ENCODE assay signal across 8 cellular contexts in the genomic region with DNA sequence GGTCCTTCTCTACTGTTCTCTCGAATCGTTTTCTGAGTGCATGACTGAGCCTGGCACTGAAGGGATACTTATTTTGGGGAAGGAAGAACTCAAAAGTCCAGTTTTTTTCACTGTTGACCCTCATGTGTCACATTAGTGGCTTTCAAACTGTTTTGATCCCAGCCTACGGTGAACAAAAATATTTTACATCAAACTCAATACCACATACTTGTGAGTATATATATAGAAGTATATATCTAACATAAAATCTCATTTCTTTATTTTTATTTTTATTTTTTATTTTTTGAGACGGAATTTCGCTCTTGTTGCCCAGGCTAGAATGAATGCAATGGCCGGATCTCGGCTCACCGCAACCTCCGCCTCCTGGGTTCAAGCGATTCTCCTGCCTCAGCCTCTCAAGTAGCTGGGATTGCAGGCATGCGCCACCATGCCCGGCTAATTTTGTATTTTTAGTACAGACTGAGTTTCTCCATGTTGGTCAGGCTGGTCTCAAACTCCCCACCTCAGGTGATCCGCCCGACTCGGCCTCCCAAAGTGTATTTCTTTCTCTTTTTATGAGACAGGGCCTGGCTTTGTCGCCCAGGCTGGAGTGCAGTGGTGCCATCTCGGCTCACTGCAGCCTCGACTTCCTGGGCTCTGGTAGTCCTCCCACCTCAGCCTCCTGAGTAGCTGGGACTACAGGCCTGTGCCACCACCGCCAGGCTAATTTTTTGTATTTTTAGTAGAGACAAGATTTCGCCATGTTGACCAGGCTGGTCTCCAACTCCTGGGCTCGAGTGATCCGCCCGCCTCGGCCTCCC. TPM values are rescaled to one million over a fixed set of nuclear protein-coding genes. Genes with fewer than 3 reads are reported as not detected.
DNase-seq lines count a peak whose midpoint lies in the region; ATAC-seq and TF ChIP-seq lines count a peak whose summit lies in the region.
"Not testable (repeated sequence)": the region's sequence is repeated elsewhere in the genome, so short reads cannot be mapped to it uniquely, and the experiment has no call there.

No MANE protein-coding gene starts in this region.

- peak overlapping the region; percentile 91 for H3K27ac Mint-ChIP-seq in activated naive CD8-positive, alpha-beta T cell treated with anti-CD3 and anti-CD28 coated beads for 36 hours
- peak overlapping the region; percentile 97 to 100 (median 99) for H3K27ac Mint-ChIP-seq in naive thymus-derived CD8-positive, alpha-beta T cell

- TSS peak; percentile 96 for BruUV-seq in HCT116 (replicated peaks; lab: Mats Ljungman, UMichigan)

- H3K9ac ChIP-seq in HCT116 (ENCODE audit: low read length) (peak overlapping the region; percentile 98), SK-N-MC (ENCODE audit: insufficient read length) (peak overlapping the region; percentile 95)

- intact Hi-C loops in HCT116 (cut with micrococcal nuclease) = loop anchor here (2.0 kb wide), 1 partner anchor 64 kb away; a partner anchor contains a TSS

- RAD21 ChIA-PET in HCT116 (lab: Charles Lee; ENCODE audit: low non-redundant PET in 1 of 2, low total read pairs in 2 of 2, uncharacterized antibody in 2 of 2, unreplicated experiment in 2 of 2) = not testable (repeated sequence)

- TF ChIP-seq CTCF in HCT116 (IDR thresholded peaks at IDR 0.05 in 2 of 3, conservative IDR thresholded peaks at IDR 0.05 in 1 of 3; ENCODE audit: borderline replicate concordance in 1 of 3, insufficient read depth in 1 of 3, low read depth in 2 of 3, low read length in 2 of 3) = not testable (repeated sequence)

- not testable (repeated sequence) for H3K9me3 ChIP-seq in HCT116 (ENCODE audit: control insufficient read depth in 1 of 2, insufficient read depth in 1 of 2, low read depth in 1 of 2, low read length in 2 of 2); SK-N-MC (ENCODE audit: low read depth, low read length); effector memory CD4-positive, alpha-beta T cell (ENCODE audit: control insufficient read depth, low read length)

- H3K4me1 Mint-ChIP-seq in activated naive CD8-positive, alpha-beta T cell treated with anti-CD3 and anti-CD28 coated beads for 36 hours = peaks cover 23% of the 10 kb centered on the region
- peaks cover 7 to 34% (median 28%) of the 10 kb centered on the region in 4 donors for H3K4me1 Mint-ChIP-seq in naive thymus-derived CD8-positive, alpha-beta T cell

- H3K36me3 Mint-ChIP-seq in activated naive CD8-positive, alpha-beta T cell treated with anti-CD3 and anti-CD28 coated beads for 36 hours; naive thymus-derived CD8-positive, alpha-beta T cell: not testable (repeated sequence)

- H3K79me2 ChIP-seq in ACC112 (ENCODE audit: control insufficient read depth, insufficient read depth, low read length, unreplicated experiment) = peaks cover 11% of the 10 kb centered on the region
- not testable (repeated sequence) for H3K79me2 ChIP-seq in HCT116 (ENCODE audit: insufficient read depth, low read length)

- not testable (repeated sequence) for H3K27me3 ChIP-seq in ACC112 (ENCODE audit: insufficient read depth, low read length); HCT116 (ENCODE audit: insufficient read depth, low read length); effector memory CD4-positive, alpha-beta T cell (replicated peaks; ENCODE audit: control insufficient read depth, insufficient read depth, low read length, poor library complexity, severe bottlenecking)

- POLR2A ChIA-PET in HCT116 (lab: Charles Lee) = interaction anchor here (0.7 kb wide), 1 partner anchor 62 kb away, joined by 3 read pairs; no protein-coding TSS in a partner anchor
- POLR2A ChIA-PET in naive thymus-derived CD8-positive, alpha-beta T cell (lab: Charles Lee) = not testable (repeated sequence)

- H3K9me3 Mint-ChIP-seq in activated naive CD8-positive, alpha-beta T cell treated with anti-CD3 and anti-CD28 coated beads for 36 hours; naive thymus-derived CD8-positive, alpha-beta T cell: not testable (repeated sequence)

- TF ChIP-seq RAD21 in HCT116 (IDR thresholded peaks at IDR 0.05; ENCODE audit: low read depth) = peak; percentile 1; the same call in 1 of the 2 replicates

- H3K27me3 Mint-ChIP-seq in activated naive CD8-positive, alpha-beta T cell treated with anti-CD3 and anti-CD28 coated beads for 36 hours; naive thymus-derived CD8-positive, alpha-beta T cell: not testable (repeated sequence)

- H3K4me3 ChIP-seq in ACC112 (ENCODE audit: low read depth, low read length) (peak overlapping the region; percentile 89), HCT116 (replicated peaks in 1 of 2; ENCODE audit: low read depth in 1 of 2, low read length in 2 of 2) (peak overlapping the region; percentile 90 to 97), SK-N-MC (peak overlapping the region; percentile 88), iPS-11a (ENCODE audit: low read depth, low read length) (peak overlapping the region; percentile 78)
- H3K4me3 ChIP-seq in effector memory CD4-positive, alpha-beta T cell (ENCODE audit: insufficient read depth, low read depth, low read length, poor library complexity, severe bottlenecking) = peak overlapping the region; percentile 65

- peak overlapping the region; percentile 87 for H3K4me3 Mint-ChIP-seq in activated naive CD8-positive, alpha-beta T cell treated with anti-CD3 and anti-CD28 coated beads for 36 hours
- peak overlapping the region; percentile 91 to 99 (median 97) for H3K4me3 Mint-ChIP-seq in naive thymus-derived CD8-positive, alpha-beta T cell

- not testable (repeated sequence) for H3K9me2 ChIP-seq in HCT116 (ENCODE audit: insufficient read depth)

- peak overlapping the region; percentile 81 for H3K27ac ChIP-seq in ACC112 (ENCODE audit: low read depth, low read length)
- peak overlapping the region; percentile 95 for H3K27ac ChIP-seq in HCT116 (ENCODE audit: low read depth, low read length)
- peak overlapping the region; percentile 92 for H3K27ac ChIP-seq in SK-N-MC
- H3K27ac ChIP-seq in effector memory CD4-positive, alpha-beta T cell (ENCODE audit: insufficient read depth, low read length, poor library complexity, severe bottlenecking) = peak overlapping the region; percentile 89

- H3K4me1 ChIP-seq in ACC112 (ENCODE audit: control insufficient read depth, insufficient read depth, low read length, unreplicated experiment) = not testable (repeated sequence)
- peaks cover 8 to 32% of the 10 kb centered on the region in 2 experiments for H3K4me1 ChIP-seq in HCT116 (ENCODE audit: control insufficient read depth in 1 of 2, insufficient read depth in 2 of 2, low read length in 2 of 2)
- peaks cover 16% of the 10 kb centered on the region for H3K4me1 ChIP-seq in effector memory CD4-positive, alpha-beta T cell (ENCODE audit: control insufficient read depth, insufficient read depth, low read length, poor library complexity, severe bottlenecking)

- not testable (repeated sequence) for ATAC-seq in HCT116; naive thymus-derived CD8-positive, alpha-beta T cell

- peak overlapping the region; percentile 96 for H2AFZ ChIP-seq in ACC112 (ENCODE audit: low read length, unreplicated experiment)
- H2AFZ ChIP-seq in HCT116 (ENCODE audit: low read depth, low read length, poor library complexity, severe bottlenecking) = peak overlapping the region; percentile 70

- not testable (repeated sequence) for DNase-seq in HCT116 (ENCODE audit: low read depth, low spot score); SK-N-MC (ENCODE audit: low read depth, low spot score); activated naive CD8-positive, alpha-beta T cell treated with anti-CD3 and anti-CD28 coated beads for 36 hours; effector memory CD4-positive, alpha-beta T cell; naive thymus-derived CD8-positive, alpha-beta T cell
- peak; percentile 31 for DNase-seq in stimulated activated CD8-positive, alpha-beta memory T cell treated with anti-CD3 and anti-CD28 coated beads, Interleukin-4, amount 100 ng/mL, for 48 hours

- peak overlapping the region; percentile 98 for H3K4me2 ChIP-seq in HCT116 (ENCODE audit: low read length)

- TF ChIP-seq POLR2A in HCT116 (IDR thresholded peaks at IDR 0.05; ENCODE audit: borderline replicate concordance, extremely low read depth, insufficient read depth, insufficient read length) = not testable (repeated sequence)

- H3K36me3 ChIP-seq in ACC112 (ENCODE audit: insufficient read depth, low read length); HCT116 (ENCODE audit: control insufficient read depth in 1 of 2, insufficient read depth in 2 of 2, low read length in 2 of 2); SK-N-MC (ENCODE audit: insufficient read depth, low read length); effector memory CD4-positive, alpha-beta T cell (ENCODE audit: control insufficient read depth, insufficient read depth, low read length): not testable (repeated sequence)

- not testable (repeated sequence) for H4K20me1 ChIP-seq in HCT116 (ENCODE audit: insufficient read depth)

- CTCF ChIA-PET in HCT116 (lab: Charles Lee) = not testable (repeated sequence)

RNA-seq across cellular contexts. Expression of a gene that starts 0.8 kb away (rescaled TPM):
- 13.8 TPM for total RNA-seq in HCT116 (2021; ENCODE audit: unreplicated experiment)
- polyA plus RNA-seq in HCT116 (2012) = 6.3 and 7.7 TPM in 2 replicates
- total RNA-seq in activated naive CD8-positive, alpha-beta T cell treated with anti-CD3 and anti-CD28 coated beads for 36 hours = 10 to 100 TPM; 12.7 to 16.7 TPM
- total RNA-seq in naive thymus-derived CD8-positive, alpha-beta T cell = 10 to 100 TPM; 14.2 to 15.6 TPM
- 10 to 100 TPM in 2 of 3 donors, 1 to 10 TPM in 1; 8.7 to 17.4 (median 12.8) TPM for polyA plus RNA-seq in naive thymus-derived CD8-positive, alpha-beta T cell

RNA-seq across cellular contexts. Expression of a gene that starts 52.2 kb away (rescaled TPM):
- total RNA-seq in HCT116 (2021; ENCODE audit: unreplicated experiment) = 41.9 TPM
- 36.5 and 37.0 TPM in 2 replicates for polyA plus RNA-seq in HCT116 (2012)
- 10 to 100 TPM; 19.0 to 22.5 TPM for total RNA-seq in activated naive CD8-positive, alpha-beta T cell treated with anti-CD3 and anti-CD28 coated beads for 36 hours
- total RNA-seq in naive thymus-derived CD8-positive, alpha-beta T cell = 1 to 10 TPM; 8.4 to 8.9 TPM
- polyA plus RNA-seq in naive thymus-derived CD8-positive, alpha-beta T cell = 1 to 10 TPM in 2 of 3 donors, under 1 TPM in 1; 0.48 to 1.7 (median 1.4) TPM
